22 cellular contexts compared by ENCODE assay signal in the genomic region with DNA sequence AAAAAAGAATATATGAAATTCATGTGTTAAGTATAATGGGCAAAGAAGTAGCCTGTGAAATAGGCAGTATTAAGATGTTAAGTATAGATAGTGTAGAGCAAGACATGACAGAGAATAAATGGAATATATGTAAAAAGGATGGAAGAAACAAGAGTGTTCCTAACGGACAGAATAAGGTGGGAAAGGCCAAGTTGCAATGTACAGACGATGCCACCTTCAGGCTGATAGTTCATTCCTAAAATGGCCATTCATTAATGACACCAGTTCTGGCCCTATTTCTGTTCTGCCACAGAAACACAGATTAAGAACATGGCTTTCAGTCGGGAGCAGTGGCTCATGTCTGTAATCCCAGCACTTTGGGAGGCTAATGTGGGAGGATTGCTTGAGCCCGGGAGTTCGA. TPM values are rescaled to one million over a fixed set of nuclear protein-coding genes. Genes with fewer than 3 reads are reported as not detected.
DNase-seq lines count a peak whose midpoint lies in the region; ATAC-seq and TF ChIP-seq lines count a peak whose summit lies in the region.
"Had no signal": no experiment of that assay in that cellular context is flagged by ENCODE, and none has a peak within 500 bp of the region (broad histone marks: within the 10 kb centered on the region; RNA-seq: fewer than 3 reads in every experiment).

No MANE protein-coding gene starts in this region.

- no peak overlapping the region for H3K4me2 ChIP-seq in HCT116 (ENCODE audit: low read length)
- no peak overlapping the region for H3K4me2 ChIP-seq in OCI-LY7 (ENCODE audit: low read length)

- peak; percentile 54 for TF ChIP-seq RAD21 in HCT116 (IDR thresholded peaks at IDR 0.05; ENCODE audit: low read depth)

- H3K36me3 ChIP-seq in HCT116 (ENCODE audit: control insufficient read depth in 1 of 2, insufficient read depth in 2 of 2, low read length in 2 of 2), result no peaks in the 10 kb centered on the region
- peaks cover 6% of the 10 kb centered on the region for H3K36me3 ChIP-seq in OCI-LY7 (ENCODE audit: insufficient read depth, low read length)
- no peaks in the 10 kb centered on the region for H3K36me3 ChIP-seq in HAP-1 (replicated peaks)
- H3K36me3 ChIP-seq: adrenal gland, gastroesophageal sphincter, thyroid gland had no signal

- H3K9ac ChIP-seq in HCT116 (ENCODE audit: low read length), result no peak overlapping the region

- ATAC-seq in HCT116, result peak; percentile 57; the same call in 1 of the 2 replicates
- ATAC-seq: activated CD4-positive, alpha-beta T cell treated with anti-CD3 and anti-CD28 coated beads for 36 hours; activated CD8-positive, alpha-beta memory T cell treated with anti-CD3 and anti-CD28 coated beads, Interleukin-2, amount 10 ng/mL, durations not matched to agents 7 days and 5 days; gastroesophageal sphincter; naive thymus-derived CD8-positive, alpha-beta T cell had no signal

- H3K9me2 ChIP-seq in HCT116 (ENCODE audit: insufficient read depth) (no peaks in the 10 kb centered on the region), OCI-LY7 (ENCODE audit: insufficient read depth, low read length) (no peaks in the 10 kb centered on the region)

- no peak overlapping the region for H2AFZ ChIP-seq in HCT116 (ENCODE audit: low read depth, low read length, poor library complexity, severe bottlenecking)
- no peak overlapping the region for H2AFZ ChIP-seq in OCI-LY7 (ENCODE audit: low read length)

- TF ChIP-seq CTCF in HCT116 (IDR thresholded peaks at IDR 0.05 in 2 of 3, conservative IDR thresholded peaks at IDR 0.05 in 1 of 3; ENCODE audit: borderline replicate concordance in 1 of 3, insufficient read depth in 1 of 3, low read depth in 2 of 3, low read length in 2 of 3), result peak; percentile 16 to 31 (median 27); a peak in 2 of 6 replicates
- peak; percentile 39; the same call in 1 of the 2 replicates for TF ChIP-seq CTCF in OCI-LY7 (conservative IDR thresholded peaks at IDR 0.05; ENCODE audit: low read length)
- no peak for TF ChIP-seq CTCF in lower leg skin (IDR thresholded peaks at IDR 0.05)

- H3K79me2 ChIP-seq in HCT116 (ENCODE audit: insufficient read depth, low read length), result no peaks in the 10 kb centered on the region
- H3K79me2 ChIP-seq in OCI-LY7 (ENCODE audit: insufficient read depth, low read depth, low read length), result no peaks in the 10 kb centered on the region; the same call in 1 of the 2 replicates

- DNase-seq in NCI-H82 (lab: John Stamatoyannopoulos, UW), result peak; percentile 36
- DNase-seq in NCI-H82 treated with DMSO at 0.1 percent for 48 hours (lab: John Stamatoyannopoulos, UW; ENCODE audit: unreplicated experiment), result no peak
- no peak for DNase-seq in HCT116 (ENCODE audit: low read depth, low spot score)
- no peak for DNase-seq in OCI-LY7 (ENCODE audit: low spot score)
- DNase-seq in left kidney (ENCODE audit: low read depth, low spot score), result peak; percentile 25
- no peak for DNase-seq in HAP-1 (ENCODE audit: low spot score in 2 of 2)
- no peak for DNase-seq in lower leg skin (ENCODE audit: low spot score in 2 of 2)
- DNase-seq in stimulated activated CD4-positive, alpha-beta T cell treated with anti-CD3 and anti-CD28 coated beads, Interleukin-4, amount 100 ng/mL, for 4 hours, result no peak
- DNase-seq: activated CD4-positive, alpha-beta T cell treated with anti-CD3 and anti-CD28 coated beads for 36 hours; activated CD8-positive, alpha-beta memory T cell treated with anti-CD3 and anti-CD28 coated beads, Interleukin-2, amount 10 ng/mL, durations not matched to agents 7 days and 5 days; activated effector memory CD4-positive, alpha-beta T cell treated with anti-CD3 and anti-CD28 coated beads, Interleukin-2, amount 50 U/mL, for 16 hours; adrenal gland; CD8-positive, alpha-beta memory T cell; dermis blood vessel endothelial cell; EL; KBM-7; naive thymus-derived CD8-positive, alpha-beta T cell; NCI-H1092; stimulated activated naive B cell treated with anti-CD40 and anti-IgM and Interleukin-4, amounts not matched to agents 10 μg/mL and 1 μg/mL and 100 μg/mL, for 72 hours; thyroid gland had no signal

- H3K4me3 ChIP-seq in HCT116 (replicated peaks in 1 of 2; ENCODE audit: low read depth in 1 of 2, low read length in 2 of 2) (no peak overlapping the region), OCI-LY7 (ENCODE audit: low read depth, low read length, poor library complexity, severe bottlenecking) (no peak overlapping the region), HAP-1 (no peak overlapping the region), lower leg skin (ENCODE audit: low read depth, poor library complexity, severe bottlenecking) (no peak overlapping the region)
- H3K4me3 ChIP-seq: adrenal gland, gastroesophageal sphincter, thyroid gland had no signal

- in situ Hi-C loops in HAP-1 (cut with MboI; ENCODE audit: low sequenced_read_pairs), result no loop called here

- RAD21 ChIA-PET in HCT116 (lab: Charles Lee; ENCODE audit: low non-redundant PET in 1 of 2, low total read pairs in 2 of 2, uncharacterized antibody in 2 of 2, unreplicated experiment in 2 of 2), result no interaction called here

- POLR2A ChIA-PET in HCT116 (lab: Charles Lee), result no interaction called here
- POLR2A ChIA-PET in OCI-LY7 (lab: Charles Lee), result interaction anchor here (1.2 kb wide), 1 partner anchor 19 kb away, joined by 3 read pairs; no protein-coding TSS in a partner anchor

- H4K20me1 ChIP-seq in HCT116 (ENCODE audit: insufficient read depth), result no peaks in the 10 kb centered on the region
- H4K20me1 ChIP-seq in OCI-LY7 (ENCODE audit: insufficient read depth, low read length), result no peaks in the 10 kb centered on the region

- H3K27me3 ChIP-seq in HCT116 (ENCODE audit: insufficient read depth, low read length) (no peaks in the 10 kb centered on the region), HAP-1 (ENCODE audit: low read depth) (no peaks in the 10 kb centered on the region)
- H3K27me3 ChIP-seq: thyroid gland had no signal

- intact Hi-C loops in HCT116 (cut with micrococcal nuclease), result no loop called here
- intact Hi-C loops in OCI-LY7 (cut with micrococcal nuclease; ENCODE audit: unreplicated experiment), result loop anchor here (5.0 kb wide), 1 partner anchor 244 kb away; no protein-coding TSS in a partner anchor
- intact Hi-C loops in lower leg skin (cut with DNase I; ENCODE audit: low total_unique reads), result no loop called here

- TF ChIP-seq POLR2A in HCT116 (IDR thresholded peaks at IDR 0.05; ENCODE audit: borderline replicate concordance, extremely low read depth, insufficient read depth, insufficient read length) (no peak), lower leg skin (IDR thresholded peaks at IDR 0.05) (no peak)

- WGBS in lower leg skin, 2 donors, result 58 to 62% methylated on average over 5 of the region's 5 CpGs

- H3K9me3 ChIP-seq in HCT116 (ENCODE audit: control insufficient read depth in 1 of 2, insufficient read depth in 1 of 2, low read depth in 1 of 2, low read length in 2 of 2) (no peaks in the 10 kb centered on the region), OCI-LY7 (ENCODE audit: low read length) (no peaks in the 10 kb centered on the region), HAP-1 (no peaks in the 10 kb centered on the region)
- H3K9me3 ChIP-seq: adrenal gland, gastroesophageal sphincter, thyroid gland had no signal

- no TSS peak for BruUV-seq in HCT116 (replicated peaks; lab: Mats Ljungman, UMichigan)
- no TSS peak for BruUV-seq in OCI-LY7 (replicated peaks; lab: Mats Ljungman, UMichigan)

- no peak overlapping the region for H3K27ac ChIP-seq in HCT116 (ENCODE audit: low read depth, low read length)
- H3K27ac ChIP-seq in OCI-LY7 (ENCODE audit: low read depth, low read length, poor library complexity, severe bottlenecking), result no peak overlapping the region
- H3K27ac ChIP-seq: adrenal gland, gastroesophageal sphincter, thyroid gland had no signal

- CTCF ChIA-PET in HCT116 (lab: Charles Lee) (no interaction called here), OCI-LY7 (lab: Charles Lee; ENCODE audit: unreplicated experiment) (no interaction called here)

- H3K4me1 ChIP-seq in HCT116 (ENCODE audit: control insufficient read depth in 1 of 2, insufficient read depth in 2 of 2, low read length in 2 of 2) (peaks cover 0 to 7% of the 10 kb centered on the region in 2 experiments; a peak in 1 of 4 replicates), OCI-LY7 (ENCODE audit: insufficient read depth, low read length, poor library complexity, severe bottlenecking) (peaks cover 13% of the 10 kb centered on the region), HAP-1 (no peaks in the 10 kb centered on the region)

TF ChIP-seq in HCT116, 20 proteins besides CTCF, POLR2A, EP300 and RAD21:
- no peak for TF ChIP-seq JUND (IDR thresholded peaks at IDR 0.05)
- TF ChIP-seq SIN3A (IDR thresholded peaks at IDR 0.05; ENCODE audit: low read depth), result no peak
- TF ChIP-seq, protein P1, sequence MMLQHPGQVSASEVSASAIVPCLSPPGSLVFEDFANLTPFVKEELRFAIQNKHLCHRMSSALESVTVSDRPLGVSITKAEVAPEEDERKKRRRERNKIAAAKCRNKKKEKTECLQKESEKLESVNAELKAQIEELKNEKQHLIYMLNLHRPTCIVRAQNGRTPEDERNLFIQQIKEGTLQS (IDR thresholded peaks at IDR 0.05), result no peak

RNA-seq across cellular contexts. Expression of a gene that starts 4.4 kb away (rescaled TPM):
- total RNA-seq in HCT116 (2021; ENCODE audit: unreplicated experiment) (0.07 TPM), OCI-LY7 (2022) (not detected in 2 replicates), lower leg skin (under 1 TPM in 2 of 4 donors, not detected in 2; 0.07 to 0.13 TPM)
- polyA plus RNA-seq in HCT116 (2012), result 0.03 TPM in 1 of 2 replicates, not detected in the other
- not detected in 2 replicates for total RNA-seq in OCI-LY7 (2014; rRNA removed; shearing (Covaris generic))
- total RNA-seq: dermis blood vessel endothelial cell; mesenteric fat pad; naive thymus-derived CD8-positive, alpha-beta T cell; thyroid gland had no signal
- polyA plus RNA-seq: CD8-positive, alpha-beta memory T cell had no signal

RNA-seq across cellular contexts. Expression of a gene that starts 24.7 kb away (rescaled TPM):
- total RNA-seq in HCT116 (2021; ENCODE audit: unreplicated experiment), result 65.7 TPM
- 28.4 and 32.5 TPM in 2 replicates for polyA plus RNA-seq in HCT116 (2012)
- 88.7 and 88.8 TPM in 2 replicates for total RNA-seq in OCI-LY7 (2014; rRNA removed; shearing (Covaris generic))
- total RNA-seq in OCI-LY7 (2022), result 115 and 141 TPM in 2 replicates
- 10 to 100 TPM; 28.3 to 36.1 (median 31.9) TPM for total RNA-seq in lower leg skin

RNA-seq across cellular contexts. Expression of a gene that starts 24.9 kb away (rescaled TPM):
- total RNA-seq in HCT116 (2021; ENCODE audit: unreplicated experiment) (79.4 TPM), OCI-LY7 (2022) (89.8 and 95.4 TPM in 2 replicates), lower leg skin (1 to 10 TPM in 3 of 4 donors, under 1 TPM in 1; 0.34 to 5.3 (median 1.8) TPM)
- polyA plus RNA-seq in HCT116 (2012), result 30.2 and 42.4 TPM in 2 replicates
- 57.5 and 68.6 TPM in 2 replicates for total RNA-seq in OCI-LY7 (2014; rRNA removed; shearing (Covaris generic))

Comparison
In these comparisons a context has a peak if more than half of its experiments do, and no peak if none do; other contexts are left out.
1. DNase-seq: peak in NCI-H82 (single experiment) and left kidney (single experiment); none in NCI-H82 treated with DMSO at 0.1 percent for 48 hours (single experiment), HCT116 (single experiment), OCI-LY7 (single experiment), HAP-1 (0 of 2), lower leg skin (0 of 2) and stimulated activated CD4-positive, alpha-beta T cell treated with anti-CD3 and anti-CD28 coated beads, Interleukin-4, amount 100 ng/mL, for 4 hours (0 of 2).
2. CTCF ChIP-seq: peak in HCT116 (3 of 3) and OCI-LY7 (single experiment); none in lower leg skin (0 of 3).
3. RNA of a gene that starts 24.9 kb away (total RNA-seq): 57.5 to 95.4 TPM in OCI-LY7 and 79.4 TPM in HCT116 (single experiment); 0.34 to 5.3 TPM in lower leg skin; every median in the first group is over 4 times any median in the second.